Comparison of ENCODE assay signal across 14 cellular contexts in the genomic region with DNA sequence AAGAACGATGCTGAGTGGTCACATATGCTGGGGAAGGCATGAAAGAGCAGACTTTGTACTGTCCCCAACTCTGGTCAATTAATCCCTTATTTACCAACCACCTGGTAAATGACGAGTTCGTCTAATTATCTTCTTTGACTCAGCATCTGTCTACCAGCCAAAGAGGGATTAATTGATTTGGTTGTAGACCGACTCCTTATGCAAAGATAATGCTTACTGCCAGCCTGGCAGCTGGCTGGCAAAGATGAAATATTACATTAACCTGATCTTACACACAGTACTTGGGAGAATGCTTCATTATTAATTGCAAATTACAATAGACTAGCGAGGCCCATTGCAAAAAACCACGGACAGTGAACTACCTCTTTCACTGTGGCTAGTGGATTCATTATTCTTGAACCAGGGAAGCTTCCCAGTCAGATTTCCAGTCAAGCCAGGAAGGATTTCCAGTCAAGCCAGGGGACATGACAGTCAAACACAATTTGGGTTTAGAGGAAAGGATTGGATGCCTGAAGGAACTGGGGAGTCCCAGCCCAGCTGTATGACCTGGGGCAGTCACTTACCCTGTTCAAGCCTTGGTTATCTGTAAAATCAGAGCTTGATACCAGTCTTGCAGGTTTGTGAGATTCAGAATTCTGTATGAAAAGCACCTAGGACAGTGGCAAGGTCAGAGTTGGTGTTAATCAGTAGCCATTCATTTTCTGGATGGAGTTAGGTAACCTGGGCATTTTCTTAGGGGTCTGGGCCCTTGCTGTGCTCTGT.
DNase-seq lines count a peak whose midpoint lies in the region; ATAC-seq and TF ChIP-seq lines count a peak whose summit lies in the region.
"Had no signal": no experiment of that assay in that cellular context is flagged by ENCODE, and none has a peak within 500 bp of the region (broad histone marks: within the 10 kb centered on the region; RNA-seq: fewer than 3 reads in every experiment).

No MANE protein-coding gene starts in this region.

- intact Hi-C loops in PC-9 (cut with micrococcal nuclease; ENCODE audit: unreplicated experiment) = loop anchor here (10.0 kb wide), 1 partner anchor 346 kb away; the partner anchor contains the start of gene SLC41A2

- peaks cover 94% of the 10 kb centered on the region for H3K79me2 ChIP-seq in PC-9 (ENCODE audit: low read depth)

- BruUV-seq in PC-9 (replicated peaks; lab: Mats Ljungman, UMichigan) = no TSS peak

- no peaks in the 10 kb centered on the region for H4K20me1 ChIP-seq in PC-9 (ENCODE audit: insufficient read depth)

- POLR2A ChIA-PET in PC-9 (lab: Charles Lee; ENCODE audit: unreplicated experiment) = interaction anchor here (0.6 kb wide), 2 partner anchors 21 to 147 kb away, joined by 3 to 4 read pairs; no protein-coding TSS in a partner anchor

- H3K9me3 ChIP-seq in PC-9 (ENCODE audit: insufficient read depth, low read depth) (no peaks in the 10 kb centered on the region), neutrophil (no peaks in the 10 kb centered on the region)
- H3K9me3 ChIP-seq in effector memory CD4-positive, alpha-beta T cell (ENCODE audit: control insufficient read depth, low read length) = no peaks in the 10 kb centered on the region

- DNase-seq in COLO668 (lab: John Stamatoyannopoulos, UW; ENCODE audit: unreplicated experiment) = peak; percentile 42
- peak; percentile 52 for DNase-seq in NCI-H1436 treated with DMSO at 0.1 percent for 48 hours (lab: John Stamatoyannopoulos, UW)
- DNase-seq in PC-9 = peak in 1 of 2 experiments; percentile 57
- no peak for DNase-seq in effector memory CD4-positive, alpha-beta T cell
- no peak for DNase-seq in NCI-H226
- DNase-seq: central memory CD4-positive, alpha-beta T cell; effector CD4-positive, alpha-beta T cell; H7; KBM-7; NCI-H2227 treated with DMSO at 0.1 percent for 48 hours; right cardiac atrium had no signal

- ATAC-seq in HG02973 (IDR thresholded peaks at IDR 0.05; ENCODE audit: unreplicated experiment) = no peak
- ATAC-seq: activated CD4-positive, CD25-positive, alpha-beta regulatory T cell treated with anti-CD3 and anti-CD28 coated beads, Interleukin-2, amount 50 U/mL, for 24 hours; right cardiac atrium had no signal

- H3K27ac ChIP-seq in PC-9 = no peak overlapping the region
- H3K27ac ChIP-seq in neutrophil = peak overlapping the region; percentile 37
- H3K27ac ChIP-seq in effector memory CD4-positive, alpha-beta T cell (ENCODE audit: insufficient read depth, low read length, poor library complexity, severe bottlenecking) = no peak overlapping the region

- H2AFZ ChIP-seq in PC-9 = no peak overlapping the region

- H3K4me1 ChIP-seq in PC-9 (replicated peaks; ENCODE audit: insufficient read depth) (peaks cover 40% of the 10 kb centered on the region), neutrophil (ENCODE audit: control insufficient read depth in 1 of 2, insufficient read depth in 1 of 2, low read depth in 1 of 2, low read length in 1 of 2) (peaks cover 14 to 48% of the 10 kb centered on the region in 2 experiments)
- H3K4me1 ChIP-seq in effector memory CD4-positive, alpha-beta T cell (ENCODE audit: control insufficient read depth, insufficient read depth, low read length, poor library complexity, severe bottlenecking) = no peaks in the 10 kb centered on the region

- CTCF ChIA-PET in PC-9 (lab: Charles Lee) = no interaction called here

- TF ChIP-seq CTCF in PC-9 (conservative IDR thresholded peaks at IDR 0.05) = no peak
- no peak for TF ChIP-seq CTCF in neutrophil (IDR thresholded peaks at IDR 0.05)

- H3K9me2 ChIP-seq in PC-9 (ENCODE audit: insufficient read depth) = no peaks in the 10 kb centered on the region

- peak overlapping the region; percentile 3; the same call in 1 of the 2 replicates for H3K4me2 ChIP-seq in PC-9

- H3K36me3 ChIP-seq in PC-9 (ENCODE audit: low read depth) = peaks cover 9% of the 10 kb centered on the region; the same call in 1 of the 2 replicates
- peaks cover 3% of the 10 kb centered on the region for H3K36me3 ChIP-seq in neutrophil
- no peaks in the 10 kb centered on the region for H3K36me3 ChIP-seq in effector memory CD4-positive, alpha-beta T cell (ENCODE audit: control insufficient read depth, insufficient read depth, low read length)

- H3K4me3 ChIP-seq in PC-9 (no peak overlapping the region), neutrophil (ENCODE audit: low read depth in 1 of 2, low read length in 1 of 2) (no peak overlapping the region)
- no peak overlapping the region for H3K4me3 ChIP-seq in effector memory CD4-positive, alpha-beta T cell (ENCODE audit: insufficient read depth, low read depth, low read length, poor library complexity, severe bottlenecking)

- H3K27me3 ChIP-seq in PC-9 (ENCODE audit: insufficient read depth, low read depth) (no peaks in the 10 kb centered on the region), neutrophil (no peaks in the 10 kb centered on the region)
- H3K27me3 ChIP-seq in effector memory CD4-positive, alpha-beta T cell (replicated peaks; ENCODE audit: control insufficient read depth, insufficient read depth, low read length, poor library complexity, severe bottlenecking) = no peaks in the 10 kb centered on the region

- peaks cover 61% of the 10 kb centered on the region for H3F3A ChIP-seq in PC-9 (ENCODE audit: insufficient read depth, low read depth)

Comparison
In these comparisons a context has a peak if more than half of its experiments do, and no peak if none do; other contexts are left out.
1. DNase-seq: peak in COLO668 (single experiment) and NCI-H1436 treated with DMSO at 0.1 percent for 48 hours (single experiment); none in effector memory CD4-positive, alpha-beta T cell (0 of 3) and NCI-H226 (single experiment).